ENCODE assay signal across 16 cellular contexts in genomic region chr6:135224037-135224647, GRCh38. TPM values are rescaled to one million over a fixed set of nuclear protein-coding genes. Genes with fewer than 3 reads are reported as not detected.
A peak's percentile ranks its signal among the peaks of the same experiment; 100 is the strongest.
DNase-seq lines count a peak whose midpoint lies in the region; ATAC-seq, FAIRE-seq and TF ChIP-seq lines count a peak whose summit lies in the region.
"Had no signal": no experiment of that assay in that cellular context is flagged by ENCODE, and none has a peak within 500 bp of the region (broad histone marks: within the 10 kb centered on the region; RNA-seq: fewer than 3 reads in every experiment).

No MANE protein-coding gene starts in this region.

- FAIRE-seq in colon (lab: Jason Lieb, UNC) (peak; percentile 21), pancreas (lab: Jason Lieb, UNC) (no peak)

- DNase-seq in DMS53 (lab: John Stamatoyannopoulos, UW): peak; percentile 2
- no peak for DNase-seq in DMS53 treated with DMSO at 0.1 percent for 48 hours (lab: John Stamatoyannopoulos, UW; ENCODE audit: unreplicated experiment)
- DNase-seq in pancreas: no peak
- DNase-seq in brain microvascular endothelial cell: no peak
- DNase-seq in KG1 (lab: John Stamatoyannopoulos, UW): no peak
- DNase-seq in islet precursor cell: no peak
- DNase-seq: cerebellar nuclear complex; IMR-90; NCI-H1436 treated with DMSO at 0.1 percent for 48 hours; NCI-H510A treated with DMSO at 0.1 percent for 48 hours; right cardiac atrium; stimulated activated CD4-positive, alpha-beta T cell treated with anti-CD3 and anti-CD28 coated beads, Interleukin-2, amount 100 ng/mL, for 48 hours had no signal

- no peaks in the 10 kb centered on the region for H3K9me3 ChIP-seq in OCI-LY3 (ENCODE audit: insufficient read depth, low read length)
- no peaks in the 10 kb centered on the region for H3K9me3 ChIP-seq in pancreas

- TF ChIP-seq CTCF in OCI-LY3 (IDR thresholded peaks at IDR 0.05; ENCODE audit: low read depth, low read length) (no peak), pancreas (IDR thresholded peaks at IDR 0.05) (no peak), brain microvascular endothelial cell (IDR thresholded peaks at IDR 0.05; ENCODE audit: low read depth, low read length, missing control alignments) (no peak)

- peak overlapping the region; percentile 45 for H3K9ac ChIP-seq in OCI-LY3 (ENCODE audit: low read length)

- H3K4me3 ChIP-seq in OCI-LY3 (ENCODE audit: low read length): peak overlapping the region; percentile 67
- no peak overlapping the region for H3K4me3 ChIP-seq in pancreas
- no peak overlapping the region for H3K4me3 ChIP-seq in brain microvascular endothelial cell (ENCODE audit: low read depth, low read length)

- 38 to 39% methylated on average over 6 of the region's 6 CpGs for WGBS in pancreas, 2 donors

- H3K27ac ChIP-seq in OCI-LY3 (ENCODE audit: low read length) (no peak overlapping the region), pancreas (no peak overlapping the region), brain microvascular endothelial cell (no peak overlapping the region)
- H3K27ac ChIP-seq: 22Rv1, epithelial cell of prostate had no signal

- H3K4me1 ChIP-seq in OCI-LY3 (ENCODE audit: low read length) (peaks cover 43% of the 10 kb centered on the region), pancreas (no peaks in the 10 kb centered on the region)

- no peaks in the 10 kb centered on the region for H3K27me3 ChIP-seq in OCI-LY3 (ENCODE audit: low read depth, low read length)
- H3K27me3 ChIP-seq in pancreas: no peaks in the 10 kb centered on the region
- no peaks in the 10 kb centered on the region for H3K27me3 ChIP-seq in brain microvascular endothelial cell (replicated peaks)

- H3K36me3 ChIP-seq in OCI-LY3 (replicated peaks; ENCODE audit: low read depth, low read length): no peaks in the 10 kb centered on the region
- no peaks in the 10 kb centered on the region for H3K36me3 ChIP-seq in pancreas
- no peaks in the 10 kb centered on the region for H3K36me3 ChIP-seq in brain microvascular endothelial cell (replicated peaks)

- peak overlapping the region; percentile 88 for H2AFZ ChIP-seq in OCI-LY3 (ENCODE audit: low read depth, low read length)

- ATAC-seq in pancreas: peak in 3 of 4 donors; percentile 39 to 53 (median 53)
- ATAC-seq: right cardiac atrium had no signal

- H4K20me1 ChIP-seq in OCI-LY3 (ENCODE audit: insufficient read depth, low read length): no peaks in the 10 kb centered on the region

- intact Hi-C loops in pancreas (cut with DNase I): no loop called here

- in situ Hi-C loops in brain microvascular endothelial cell (cut with HindIII; ENCODE audit: low pct_ligation_motif_present, low sequenced_read_pairs): no loop called here

- no peaks in the 10 kb centered on the region for H3K79me2 ChIP-seq in OCI-LY3 (ENCODE audit: low read length)

- peak overlapping the region; percentile 82 for H3K4me2 ChIP-seq in OCI-LY3 (ENCODE audit: low read length)

RNA-seq across cellular contexts. Expression of gene MYB, which starts 43.0 kb away (rescaled TPM):
- total RNA-seq in pancreas: under 1 TPM in 4 of 6 donors, not detected in 2; 0.15 to 0.37 (median 0.26) TPM
- polyA plus RNA-seq in pancreas: under 1 TPM in 1 of 2 donors, not detected in 1; 0.07 TPM
- polyA plus RNA-seq: right cardiac atrium had no signal
